8 cellular contexts compared by ENCODE assay signal in genomic region chr14:21106506-21107359, GRCh38. TPM values are rescaled to one million over a fixed set of nuclear protein-coding genes. Genes with fewer than 3 reads are reported as not detected.
DNase-seq lines count a peak whose midpoint lies in the region; ATAC-seq, FAIRE-seq and TF ChIP-seq lines count a peak whose summit lies in the region.

No MANE protein-coding gene starts in this region.

- DNase-seq in AG08395 (ENCODE audit: low spot score), result peak; percentile 80
- DNase-seq in H54 (ENCODE audit: insufficient read length, low spot score), result no peak
- DNase-seq in NCI-H510A (lab: John Stamatoyannopoulos, UW), result peak; percentile 18
- DNase-seq in activated CD4-positive, alpha-beta T cell treated with anti-CD3 and anti-CD28 coated beads, Interleukin-2, amount 50 U/mL, for 1 hour, result peak; percentile 80
- peak; percentile 80 to 96 for DNase-seq in lower leg skin (ENCODE audit: low spot score in 2 of 2)
- peak; percentile 82 for DNase-seq in stimulated activated CD4-positive, alpha-beta T cell treated with anti-CD3 and anti-CD28 coated beads, Interleukin-4, amount 100 ng/mL, for 24 hours

- H3K4me1 Mint-ChIP-seq in dendritic cell treated with granulocyte-macrophage colony-stimulating factor and Interleukin-4, amounts not matched to agents 40 ng/mL and 50 ng/mL, for 4 days (ENCODE audit: low read depth), result peaks cover 44% of the 10 kb centered on the region

- intact Hi-C loops in dendritic cell treated with granulocyte-macrophage colony-stimulating factor and Interleukin-4, amounts not matched to agents 40 ng/mL and 50 ng/mL, for 4 days (cut with micrococcal nuclease), result loop anchor here (1.0 kb wide), 1 partner anchor 92 kb away; no protein-coding TSS in a partner anchor
- intact Hi-C loops in lower leg skin (cut with DNase I; ENCODE audit: low total_unique reads), result no loop called here

- FAIRE-seq in H54 (lab: Jason Lieb, UNC), result peak; percentile 48

- TF ChIP-seq POLR2A in H54 (IDR thresholded peaks at IDR 0.05; ENCODE audit: low read depth, low read length), result no peak
- TF ChIP-seq POLR2A in lower leg skin (IDR thresholded peaks at IDR 0.05), result no peak

- H3K9me3 Mint-ChIP-seq in dendritic cell treated with granulocyte-macrophage colony-stimulating factor and Interleukin-4, amounts not matched to agents 40 ng/mL and 50 ng/mL, for 4 days, result no peaks in the 10 kb centered on the region

- no peak overlapping the region for H3K4me3 Mint-ChIP-seq in dendritic cell treated with granulocyte-macrophage colony-stimulating factor and Interleukin-4, amounts not matched to agents 40 ng/mL and 50 ng/mL, for 4 days

- H3K27me3 Mint-ChIP-seq in dendritic cell treated with granulocyte-macrophage colony-stimulating factor and Interleukin-4, amounts not matched to agents 40 ng/mL and 50 ng/mL, for 4 days, result no peaks in the 10 kb centered on the region

- ATAC-seq in HG03469 (IDR thresholded peaks at IDR 0.05; ENCODE audit: unreplicated experiment), result no peak

- no peaks in the 10 kb centered on the region for H3K36me3 Mint-ChIP-seq in dendritic cell treated with granulocyte-macrophage colony-stimulating factor and Interleukin-4, amounts not matched to agents 40 ng/mL and 50 ng/mL, for 4 days (ENCODE audit: low read depth)

- peak overlapping the region; percentile 70 for H3K27ac Mint-ChIP-seq in dendritic cell treated with granulocyte-macrophage colony-stimulating factor and Interleukin-4, amounts not matched to agents 40 ng/mL and 50 ng/mL, for 4 days

- 16 to 18% methylated on average over 13 of the region's 13 CpGs for whole genome bisulfite sequencing in lower leg skin, 2 donors

- TF ChIP-seq CTCF in lower leg skin (IDR thresholded peaks at IDR 0.05), result peak in 1 of 3 donors; percentile 45

- H3K4me3 ChIP-seq in lower leg skin (ENCODE audit: low read depth, poor library complexity, severe bottlenecking), result no peak overlapping the region

RNA-seq across cellular contexts. Expression of gene TMEM253, which starts 5.9 kb away (rescaled TPM):
- 1 to 10 TPM in 1 of 4 donors, under 1 TPM in 1, not detected in 2; 0.39 to 1.0 TPM for total RNA-seq in lower leg skin

RNA-seq across cellular contexts. Expression of gene ZNF219, which starts 8.3 kb away (rescaled TPM):
- 10 to 100 TPM; 56.9 to 89.9 (median 82.2) TPM for total RNA-seq in lower leg skin

RNA-seq across cellular contexts. Expression of gene ARHGEF40, which starts 36.6 kb away (rescaled TPM):
- 10 to 100 TPM in 3 of 4 donors, 1 to 10 TPM in 1; 7.5 to 21.2 (median 14.4) TPM for total RNA-seq in lower leg skin

RNA-seq across cellular contexts. Expression of gene RNASE8, which starts 49.1 kb away (rescaled TPM):
- total RNA-seq in lower leg skin, result not detected

RNA-seq across cellular contexts. Expression of gene OR5AU1, which starts 49.1 kb away (rescaled TPM):
- total RNA-seq in lower leg skin, result under 1 TPM in 1 of 4 donors, not detected in 3; 0.17 TPM
